Comparison of ENCODE assay signal across 8 cellular contexts in the genomic region with DNA sequence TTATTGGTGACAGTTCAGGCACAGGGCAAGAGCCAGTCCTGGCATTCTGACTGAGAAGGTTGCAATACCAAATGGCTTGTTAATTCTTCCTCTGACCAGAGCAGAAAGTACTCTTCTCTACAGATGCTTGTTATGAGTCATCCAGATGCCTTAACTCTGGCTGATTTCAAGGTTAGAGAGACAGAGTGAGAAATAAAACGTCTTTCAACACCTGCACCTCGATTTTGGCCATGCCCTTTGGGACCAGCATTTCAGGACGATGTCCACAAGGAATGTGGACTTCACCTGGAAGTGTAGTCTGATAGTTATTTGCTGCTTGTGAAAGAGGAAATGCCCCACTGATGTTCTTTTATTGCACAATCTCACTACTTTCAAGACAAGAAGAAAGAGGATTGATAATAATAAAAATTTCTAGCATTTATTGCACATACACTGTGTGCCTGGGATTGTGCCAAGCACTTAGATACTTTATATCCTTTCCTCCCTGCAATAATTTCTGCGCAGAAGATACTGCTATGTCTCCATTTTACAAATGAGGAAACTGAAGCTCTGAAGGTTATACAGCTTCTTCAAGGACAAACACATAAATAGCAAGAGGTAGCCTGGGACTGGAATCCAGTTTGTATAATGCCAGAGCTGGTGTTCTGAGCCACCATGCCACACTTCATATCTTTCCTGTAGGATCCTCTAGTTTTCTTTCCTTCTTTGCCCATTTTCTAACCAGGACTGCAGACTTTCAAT. TPM values are rescaled to one million over a fixed set of nuclear protein-coding genes. Genes with fewer than 3 reads are reported as not detected.
DNase-seq lines count a peak whose midpoint lies in the region; ATAC-seq, FAIRE-seq and TF ChIP-seq lines count a peak whose summit lies in the region.

No MANE protein-coding gene starts in this region.

- H3K9me3 ChIP-seq in CD4-positive, alpha-beta memory T cell (ENCODE audit: control insufficient read depth in 1 of 2, low read length in 2 of 2): no peaks in the 10 kb centered on the region
- H3K9me3 ChIP-seq in astrocyte (ENCODE audit: insufficient read depth, low read depth, low read length) (no peaks in the 10 kb centered on the region), Caco-2 (no peaks in the 10 kb centered on the region)

- no peaks in the 10 kb centered on the region for H3K36me3 ChIP-seq in CD4-positive, alpha-beta memory T cell (ENCODE audit: insufficient read depth, low read length)
- H3K36me3 ChIP-seq in astrocyte (ENCODE audit: insufficient read depth, low read length): no peaks in the 10 kb centered on the region
- no peaks in the 10 kb centered on the region for H3K36me3 ChIP-seq in Caco-2 (ENCODE audit: control insufficient read depth, insufficient read depth, low read length)

- no peak for FAIRE-seq in astrocyte (lab: Jason Lieb, UNC)

- TF ChIP-seq CTCF in astrocyte (IDR thresholded peaks at IDR 0.05; ENCODE audit: insufficient read depth, low read depth, low read length) (no peak), Caco-2 (IDR thresholded peaks at IDR 0.05; ENCODE audit: insufficient read depth in 1 of 2, low read depth in 1 of 2, low read length in 1 of 2, severe bottlenecking in 1 of 2, unreplicated experiment in 1 of 2) (no peak)

- peak overlapping the region in 5 of 7 donors; percentile 1 to 57 (median 48) for H3K27ac Mint-ChIP-seq in CD4-positive, alpha-beta memory T cell
- H3K27ac Mint-ChIP-seq in astrocyte (ENCODE audit: unreplicated experiment) (no peak overlapping the region), Caco-2 (ENCODE audit: unreplicated experiment) (no peak overlapping the region)

- no peaks in the 10 kb centered on the region for H3K36me3 Mint-ChIP-seq in CD4-positive, alpha-beta memory T cell
- H3K36me3 Mint-ChIP-seq in astrocyte (ENCODE audit: low read depth, unreplicated experiment) (no peaks in the 10 kb centered on the region), Caco-2 (ENCODE audit: insufficient read depth, unreplicated experiment) (no peaks in the 10 kb centered on the region)

- BruUV-seq in Caco-2 (replicated peaks; lab: Mats Ljungman, UMichigan): no TSS peak

- no peaks in the 10 kb centered on the region for H3K27me3 ChIP-seq in CD4-positive, alpha-beta memory T cell (ENCODE audit: insufficient read depth, low read length)
- H3K27me3 ChIP-seq in astrocyte (ENCODE audit: insufficient read depth, low read length): no peaks in the 10 kb centered on the region
- no peaks in the 10 kb centered on the region for H3K27me3 ChIP-seq in Caco-2 (replicated peaks; ENCODE audit: control insufficient read depth, insufficient read depth, low read length)

- no peaks in the 10 kb centered on the region for H3K79me2 ChIP-seq in astrocyte (ENCODE audit: insufficient read depth, low read length)

- no peaks in the 10 kb centered on the region for H3K27me3 Mint-ChIP-seq in CD4-positive, alpha-beta memory T cell
- H3K27me3 Mint-ChIP-seq in astrocyte (ENCODE audit: low read depth, unreplicated experiment): peaks cover 13% of the 10 kb centered on the region
- H3K27me3 Mint-ChIP-seq in Caco-2 (ENCODE audit: insufficient read depth, unreplicated experiment): no peaks in the 10 kb centered on the region

- no peak overlapping the region for H3K9ac ChIP-seq in astrocyte (ENCODE audit: low read length)

- H3K4me3 Mint-ChIP-seq in CD4-positive, alpha-beta memory T cell: no peak overlapping the region
- H3K4me3 Mint-ChIP-seq in astrocyte (ENCODE audit: unreplicated experiment) (no peak overlapping the region), Caco-2 (ENCODE audit: unreplicated experiment) (no peak overlapping the region)

- H3K4me1 ChIP-seq in CD4-positive, alpha-beta memory T cell (ENCODE audit: insufficient read depth, low read length): peaks cover 10% of the 10 kb centered on the region
- H3K4me1 ChIP-seq in astrocyte (ENCODE audit: insufficient read depth, low read length): no peaks in the 10 kb centered on the region
- H3K4me1 ChIP-seq in Caco-2: peaks cover 18% of the 10 kb centered on the region

- H3K27ac ChIP-seq in CD4-positive, alpha-beta memory T cell (ENCODE audit: low read depth, low read length): no peak overlapping the region
- H3K27ac ChIP-seq in astrocyte (ENCODE audit: low read depth, low read length): no peak overlapping the region

- no peak overlapping the region for H3K4me3 ChIP-seq in CD4-positive, alpha-beta memory T cell (ENCODE audit: low read length in 2 of 2)
- H3K4me3 ChIP-seq in astrocyte (ENCODE audit: insufficient read depth, low read depth, low read length): no peak overlapping the region
- H3K4me3 ChIP-seq in Caco-2 (ENCODE audit: low read depth, low read length): no peak overlapping the region

- peaks cover 9 to 26% (median 14%) of the 10 kb centered on the region in 4 donors for H3K4me1 Mint-ChIP-seq in CD4-positive, alpha-beta memory T cell
- H3K4me1 Mint-ChIP-seq in astrocyte (ENCODE audit: low read depth, unreplicated experiment): peaks cover 5% of the 10 kb centered on the region
- peaks cover 14% of the 10 kb centered on the region for H3K4me1 Mint-ChIP-seq in Caco-2 (ENCODE audit: low read depth, unreplicated experiment)

- no peaks in the 10 kb centered on the region for H4K20me1 ChIP-seq in astrocyte (ENCODE audit: insufficient read depth, low read length)

- no peak overlapping the region for H3K4me2 ChIP-seq in astrocyte (ENCODE audit: low read length)

- DNase-seq in CD4-positive, alpha-beta memory T cell: no peak
- DNase-seq in astrocyte (ENCODE audit: low read depth): peak; percentile 30
- DNase-seq in nucleus accumbens (lab: John Stamatoyannopoulos, UW): no peak
- no peak for DNase-seq in Caco-2
- DNase-seq in activated CD4-positive, CD25-positive, alpha-beta regulatory T cell treated with anti-CD3 and anti-CD28 coated beads, Interleukin-2, amount 50 U/mL, for 72 hours: no peak
- DNase-seq in T-helper 9 cell: no peak

- CTCF ChIA-PET in CD4-positive, alpha-beta memory T cell (lab: Charles Lee; ENCODE audit: partially characterized antibody): interaction anchor here (1.4 kb wide), 1 partner anchor 72 kb away, joined by 4 read pairs; no protein-coding TSS in a partner anchor
- CTCF ChIA-PET in Caco-2 (lab: Charles Lee): interaction anchor here (1.0 kb wide), 1 partner anchor 8 kb away, joined by 3 read pairs; no protein-coding TSS in a partner anchor

- H2AFZ ChIP-seq in astrocyte (ENCODE audit: low read depth, low read length): no peak overlapping the region

- no peaks in the 10 kb centered on the region for H3K9me3 Mint-ChIP-seq in CD4-positive, alpha-beta memory T cell
- no peaks in the 10 kb centered on the region for H3K9me3 Mint-ChIP-seq in astrocyte (ENCODE audit: unreplicated experiment)
- H3K9me3 Mint-ChIP-seq in Caco-2 (ENCODE audit: unreplicated experiment): no peaks in the 10 kb centered on the region

- ATAC-seq in GM21360 (IDR thresholded peaks at IDR 0.05; ENCODE audit: unreplicated experiment) (peak; percentile 98), HG03469 (IDR thresholded peaks at IDR 0.05; ENCODE audit: unreplicated experiment) (peak; percentile 99)

- POLR2A ChIA-PET in CD4-positive, alpha-beta memory T cell (lab: Charles Lee; ENCODE audit: partially characterized antibody): no interaction called here
- POLR2A ChIA-PET in Caco-2 (lab: Charles Lee): no interaction called here

- intact Hi-C loops in CD4-positive, alpha-beta memory T cell (cut with micrococcal nuclease): no loop called here
- intact Hi-C loops in Caco-2 (cut with micrococcal nuclease; ENCODE audit: unreplicated experiment): loop anchor here (5.0 kb wide), 1 partner anchor 111 kb away; no protein-coding TSS in a partner anchor

RNA-seq across cellular contexts. Expression of a gene that starts 33.5 kb away (rescaled TPM):
- total RNA-seq in CD4-positive, alpha-beta memory T cell: 10 to 100 TPM; 48.6 to 54.2 TPM
- polyA plus RNA-seq in CD4-positive, alpha-beta memory T cell: 10 to 100 TPM; 46.2 to 58.1 TPM
- total RNA-seq in astrocyte (18.2 and 21.6 TPM in 2 replicates), Caco-2 (2022) (151 and 152 TPM in 2 replicates)

RNA-seq across cellular contexts. Expression of a gene that starts 43.9 kb away (rescaled TPM):
- 10 to 100 TPM; 36.4 to 40.9 TPM for total RNA-seq in CD4-positive, alpha-beta memory T cell
- 10 to 100 TPM; 14.5 to 30.3 TPM for polyA plus RNA-seq in CD4-positive, alpha-beta memory T cell
- 1.2 and 1.5 TPM in 2 replicates for total RNA-seq in astrocyte
- 8.7 and 10.0 TPM in 2 replicates for total RNA-seq in Caco-2 (2022)

Comparison
In these comparisons a context has a peak if more than half of its experiments do, and no peak if none do; other contexts are left out.
1. H3K27ac Mint-ChIP-seq: peak in CD4-positive, alpha-beta memory T cell (5 of 7); none in astrocyte (single experiment) and Caco-2 (single experiment).